In the genomic region with DNA sequence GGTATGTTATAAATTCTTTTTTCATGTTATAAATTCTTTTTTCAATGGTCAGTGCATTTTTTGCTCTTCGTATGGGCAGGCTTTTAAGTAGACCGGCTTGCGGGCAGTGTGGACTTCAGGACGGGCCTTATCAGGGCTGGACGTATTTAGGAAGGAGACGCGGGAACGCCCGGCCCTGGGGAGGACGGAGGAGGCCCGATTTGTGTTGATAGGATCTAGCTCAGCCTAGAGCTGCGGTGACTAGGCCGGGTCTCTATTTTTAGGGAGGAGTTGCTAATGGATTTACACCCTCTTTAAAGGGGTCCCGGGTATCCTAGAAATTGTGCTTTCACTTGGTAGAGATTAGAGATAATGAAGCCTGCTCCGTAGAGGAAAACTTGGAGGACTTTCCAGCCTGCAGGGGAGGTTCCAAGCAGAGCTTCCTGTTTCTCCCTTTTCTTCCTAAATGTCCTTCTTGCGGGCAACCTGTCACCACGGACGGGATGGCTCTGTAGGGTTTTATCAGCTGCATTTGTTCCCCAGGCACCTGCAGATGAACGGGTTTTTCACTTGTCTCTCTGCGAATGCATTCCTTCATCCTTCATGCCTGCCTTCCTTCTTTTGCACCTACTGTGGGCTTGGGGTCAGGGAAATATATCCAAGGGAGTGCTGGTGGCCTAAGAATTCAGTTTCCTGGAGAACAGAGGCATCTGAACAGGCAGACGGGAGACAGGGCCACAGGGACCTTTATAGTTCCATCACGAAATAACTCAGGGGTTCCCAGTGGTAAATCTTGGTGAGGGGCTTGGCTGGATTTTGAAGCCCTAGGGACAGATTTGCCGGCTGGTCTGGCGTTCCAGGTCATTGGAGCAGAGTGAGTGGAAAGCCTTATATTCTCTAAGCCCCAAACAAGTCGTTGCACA, we compare ENCODE assay signal across 8 cellular contexts. TPM values are rescaled to one million over a fixed set of nuclear protein-coding genes. Genes with fewer than 3 reads are reported as not detected.
A peak's percentile ranks its signal among the peaks of the same experiment; 100 is the strongest.
DNase-seq lines count a peak whose midpoint lies in the region; ATAC-seq and TF ChIP-seq lines count a peak whose summit lies in the region.

No MANE protein-coding gene starts in this region.

- DNase-seq in EL (peak; percentile 70), RPMI8226 (peak; percentile 38), esophagus squamous epithelium (lab: John Stamatoyannopoulos, UW) (no peak), neural progenitor cell (ENCODE audit: low spot score) (peak; percentile 39), NCI-H1092 (lab: John Stamatoyannopoulos, UW) (no peak), SIG-M5 treated with dmso at 0.1 percent for 504 hours (lab: John Stamatoyannopoulos, UW; ENCODE audit: unreplicated experiment) (no peak)
- DNase-seq in effector CD8-positive, alpha-beta T cell (lab: John Stamatoyannopoulos, UW): no peak

- peak overlapping the region; percentile 91 for H3K4me3 Mint-ChIP-seq in neural progenitor cell

- no peaks in the 10 kb centered on the region for H3K9me3 Mint-ChIP-seq in neural progenitor cell

- H3K27me3 ChIP-seq in esophagus squamous epithelium (no peaks in the 10 kb centered on the region), neural progenitor cell (peaks cover 46% of the 10 kb centered on the region)

- intact Hi-C loops in esophagus squamous epithelium (cut with DNase I): no loop called here

- H3K4me2 ChIP-seq in neural progenitor cell: peak overlapping the region; percentile 92

- peaks cover 11% of the 10 kb centered on the region for H3K36me3 Mint-ChIP-seq in neural progenitor cell

- H3K9ac ChIP-seq in neural progenitor cell: peak overlapping the region; percentile 31

- H3K36me3 ChIP-seq in esophagus squamous epithelium: peaks cover 0 to 10% (median 0%) of the 10 kb centered on the region in 3 donors
- H3K36me3 ChIP-seq in neural progenitor cell: no peaks in the 10 kb centered on the region

- H3K9me3 ChIP-seq in esophagus squamous epithelium (no peaks in the 10 kb centered on the region), neural progenitor cell (ENCODE audit: low read depth) (no peaks in the 10 kb centered on the region)

- TF ChIP-seq CTCF in esophagus squamous epithelium (IDR thresholded peaks at IDR 0.05): no peak
- TF ChIP-seq CTCF in neural progenitor cell (IDR thresholded peaks at IDR 0.05): no peak

- H3K4me1 Mint-ChIP-seq in neural progenitor cell: peaks cover 39% of the 10 kb centered on the region

- H2AFZ ChIP-seq in neural progenitor cell (replicated peaks): peak overlapping the region; percentile 53

- H3K27ac Mint-ChIP-seq in neural progenitor cell: peak overlapping the region; percentile 75

- H3K4me1 ChIP-seq in esophagus squamous epithelium: peaks cover 45 to 66% (median 55%) of the 10 kb centered on the region in 3 donors
- peaks cover 6% of the 10 kb centered on the region for H3K4me1 ChIP-seq in neural progenitor cell

- TF ChIP-seq POLR2A in esophagus squamous epithelium (IDR thresholded peaks at IDR 0.05): no peak

- no peak for ATAC-seq in GM19324 (IDR thresholded peaks at IDR 0.05; ENCODE audit: low FRiP score, unreplicated experiment)

- peaks cover 4% of the 10 kb centered on the region for H3K27me3 Mint-ChIP-seq in neural progenitor cell (ENCODE audit: insufficient read depth, low read depth)

- H4K20me1 ChIP-seq in neural progenitor cell (ENCODE audit: low read depth): no peaks in the 10 kb centered on the region

- H3F3A ChIP-seq in neural progenitor cell (ENCODE audit: low read depth): peaks cover 16% of the 10 kb centered on the region

- peak overlapping the region; percentile 83 to 98 (median 92) for H3K4me3 ChIP-seq in esophagus squamous epithelium
- H3K4me3 ChIP-seq in neural progenitor cell: peak overlapping the region; percentile 65

- H3K79me2 ChIP-seq in neural progenitor cell (ENCODE audit: low read depth): peaks cover 39% of the 10 kb centered on the region

- H3K27ac ChIP-seq in esophagus squamous epithelium (peak overlapping the region; percentile 88 to 97 (median 92)), neural progenitor cell (no peak overlapping the region)

- 8 to 18% methylated on average over 17 to 25 of the region's 25 CpGs for WGBS in esophagus squamous epithelium, 2 donors

RNA-seq across cellular contexts. Expression of a gene that starts 1.4 kb away (rescaled TPM):
- total RNA-seq in esophagus squamous epithelium (100 to 1,000 TPM in 3 of 4 donors, 10 to 100 TPM in 1; 79.9 to 251 (median 162) TPM), neural progenitor cell (ENCODE audit: low replicate concordance) (70.4 and 81.8 TPM in 2 replicates)

RNA-seq across cellular contexts. Expression of a gene that starts 59.4 kb away (rescaled TPM):
- 10 to 100 TPM in 2 of 4 donors, 1 to 10 TPM in 2; 8.0 to 16.9 (median 11.8) TPM for total RNA-seq in esophagus squamous epithelium
- total RNA-seq in neural progenitor cell (ENCODE audit: low replicate concordance): not detected in 2 replicates

Comparison
In these comparisons a context has a peak if more than half of its experiments do, and no peak if none do; other contexts are left out.
1. DNase-seq: peak in EL (single experiment), RPMI8226 (single experiment) and neural progenitor cell (single experiment); none in esophagus squamous epithelium (single experiment), NCI-H1092 (single experiment), SIG-M5 treated with dmso at 0.1 percent for 504 hours (single experiment) and effector CD8-positive, alpha-beta T cell (single experiment).